10 cellular contexts compared by ENCODE assay signal in genomic region chr16:2107791-2108125, GRCh38. TPM values are rescaled to one million over a fixed set of nuclear protein-coding genes. Genes with fewer than 3 reads are reported as not detected.
DNase-seq lines count a peak whose midpoint lies in the region; ATAC-seq, FAIRE-seq and TF ChIP-seq lines count a peak whose summit lies in the region.
"Not testable (repeated sequence)": the region's sequence is repeated elsewhere in the genome, so short reads cannot be mapped to it uniquely, and the experiment has no call there.
"Had no signal": no experiment of that assay in that cellular context is flagged by ENCODE, and none has a peak within 500 bp of the region (broad histone marks: within the 10 kb centered on the region; RNA-seq: fewer than 3 reads in every experiment).

No MANE protein-coding gene starts in this region.

- not testable (repeated sequence) for TF ChIP-seq EP300 in upper lobe of left lung (IDR thresholded peaks at IDR 0.05)

- H3K27ac ChIP-seq in AG04450 (ENCODE audit: low read depth, low read length): peak overlapping the region; percentile 83
- H3K27ac ChIP-seq in IMR-90 (ENCODE audit: insufficient read depth, low read length): peak overlapping the region; percentile 72
- peak overlapping the region; percentile 82 for H3K27ac ChIP-seq in astrocyte (ENCODE audit: low read depth, low read length)
- H3K27ac ChIP-seq in lung (ENCODE audit: low read depth in 1 of 2, low read length in 1 of 2); upper lobe of left lung: not testable (repeated sequence)
- H3K27ac ChIP-seq in osteoblast (ENCODE audit: low read depth, low read length): peak overlapping the region; percentile 90

- H3K4me3 Mint-ChIP-seq in astrocyte (ENCODE audit: unreplicated experiment): not testable (repeated sequence)

- TF ChIP-seq CTCF in AG04450 (IDR thresholded peaks at IDR 0.05; ENCODE audit: low read depth, low read length); IMR-90 (conservative IDR thresholded peaks at IDR 0.05; ENCODE audit: low read depth, low read length); astrocyte (IDR thresholded peaks at IDR 0.05; ENCODE audit: insufficient read depth, low read depth, low read length); lung (IDR thresholded peaks at IDR 0.05; ENCODE audit: control extremely low read depth, extremely low read depth); osteoblast (IDR thresholded peaks at IDR 0.05; ENCODE audit: extremely low read depth, low read depth, low read length); upper lobe of left lung (IDR thresholded peaks at IDR 0.05): not testable (repeated sequence)

- not testable (repeated sequence) for H3K14ac ChIP-seq in IMR-90 (replicated peaks; ENCODE audit: low read depth, low read length)

- not testable (repeated sequence) for H2BK20ac ChIP-seq in IMR-90 (ENCODE audit: low read depth, low read length)

- H4K5ac ChIP-seq in IMR-90 (ENCODE audit: low read depth, low read length): not testable (repeated sequence)

- peak overlapping the region in 1 of 2 experiments; percentile 67; a peak in 1 of 4 replicates for H4K8ac ChIP-seq in IMR-90 (ENCODE audit: low read depth in 2 of 2, low read length in 2 of 2)

- POLR2A ChIA-PET in AG04450 (lab: Yijun Ruan, JAX); IMR-90 (lab: Charles Lee; ENCODE audit: unreplicated experiment): not testable (repeated sequence)

- not testable (repeated sequence) for TF ChIP-seq RAD21 in IMR-90 (IDR thresholded peaks at IDR 0.05; ENCODE audit: low read length)

- not testable (repeated sequence) for H3K36me3 Mint-ChIP-seq in astrocyte (ENCODE audit: low read depth, unreplicated experiment)

- H3K23ac ChIP-seq in IMR-90 (ENCODE audit: low read depth, low read length): not testable (repeated sequence)

- not testable (repeated sequence) for H3K9me3 Mint-ChIP-seq in astrocyte (ENCODE audit: unreplicated experiment)

- peak overlapping the region; percentile 32; the same call in 1 of the 2 replicates for H4K91ac ChIP-seq in IMR-90 (ENCODE audit: insufficient read depth, low read depth, low read length)

- not testable (repeated sequence) for FAIRE-seq in astrocyte (lab: Jason Lieb, UNC)

- WGBS in IMR-90 (ENCODE audit: extremely low coverage in 2 of 2, insufficient read length in 1 of 2), 2 experiments: 90% methylated on average over 2 of the region's 23 CpGs; no CpG with 5 or more reads in 1 of the 2 experiments
- 96 to 97% methylated on average over 22 to 23 of the region's 23 CpGs for WGBS in lung, 2 donors
- 87 to 96% methylated on average over 7 to 15 of the region's 23 CpGs for WGBS in upper lobe of left lung, 2 donors

- not testable (repeated sequence) for H3K18ac ChIP-seq in IMR-90 (ENCODE audit: low read depth, low read length)

- in situ Hi-C loops in IMR-90 (cut with MboI; ENCODE audit: low sequenced_read_pairs): not testable (repeated sequence)

- not testable (repeated sequence) for H3K4me3 ChIP-seq in AG04450 (ENCODE audit: low read depth, low read length); IMR-90 (ENCODE audit: insufficient read depth, low read depth, low read length); astrocyte (ENCODE audit: insufficient read depth, low read depth, low read length); lung; osteoblast (ENCODE audit: insufficient read depth, low read length); upper lobe of left lung

- not testable (repeated sequence) for H3K9me3 ChIP-seq in AG04450 (ENCODE audit: control insufficient read depth, insufficient read depth, low read length); IMR-90 (ENCODE audit: control insufficient read depth, insufficient read depth, low read length); astrocyte (ENCODE audit: insufficient read depth, low read depth, low read length); lung (ENCODE audit: control insufficient read depth in 2 of 2, insufficient read depth in 1 of 2, low read length in 1 of 2); osteoblast (ENCODE audit: low read depth, low read length); upper lobe of left lung

- DNase-seq in AG04450 (ENCODE audit: low read depth, low spot score); IMR-90; astrocyte (ENCODE audit: low read depth); left ventricle myocardium superior; lung (ENCODE audit: low spot score); osteoblast (ENCODE audit: insufficient read length, low spot score, missing footprints): not testable (repeated sequence)
- peak in 1 of 2 donors; percentile 53 for DNase-seq in upper lobe of left lung

- H3K36me3 ChIP-seq in IMR-90 (ENCODE audit: control insufficient read depth, insufficient read depth, low read length): peaks cover 51% of the 10 kb centered on the region
- not testable (repeated sequence) for H3K36me3 ChIP-seq in astrocyte (ENCODE audit: insufficient read depth, low read length)
- H3K36me3 ChIP-seq in lung (ENCODE audit: control insufficient read depth in 2 of 2, insufficient read depth in 2 of 2, low read length in 2 of 2): peaks cover 0 to 74% of the 10 kb centered on the region in 2 donors
- H3K36me3 ChIP-seq in osteoblast (ENCODE audit: insufficient read depth, low read length): peaks cover 12% of the 10 kb centered on the region
- H3K36me3 ChIP-seq in upper lobe of left lung: peaks cover 5 to 87% (median 64%) of the 10 kb centered on the region in 4 donors

- not testable (repeated sequence) for H3K27me3 Mint-ChIP-seq in astrocyte (ENCODE audit: low read depth, unreplicated experiment)

- not testable (repeated sequence) for H2BK15ac ChIP-seq in IMR-90 (ENCODE audit: low read depth, low read length)

- not testable (repeated sequence) for H3K27me3 ChIP-seq in AG04450 (ENCODE audit: control insufficient read depth, insufficient read depth, low read length); IMR-90 (ENCODE audit: control insufficient read depth, insufficient read depth, low read length); astrocyte (ENCODE audit: insufficient read depth, low read length); lung (ENCODE audit: control insufficient read depth, insufficient read depth); osteoblast (ENCODE audit: insufficient read depth, low read length); upper lobe of left lung

- H3K79me1 ChIP-seq in IMR-90 (ENCODE audit: low read depth in 1 of 2, low read length in 2 of 2): not testable (repeated sequence)

- not testable (repeated sequence) for H3K4me2 ChIP-seq in IMR-90 (ENCODE audit: low read depth, low read length); astrocyte (ENCODE audit: low read length); osteoblast (ENCODE audit: insufficient read depth, low read length)

- not testable (repeated sequence) for TF ChIP-seq POLR2A in IMR-90 (IDR thresholded peaks at IDR 0.05; ENCODE audit: low read depth, low read length); upper lobe of left lung (IDR thresholded peaks at IDR 0.05)

- H2AFZ ChIP-seq in IMR-90 (replicated peaks; ENCODE audit: low read length, poor library complexity); astrocyte (ENCODE audit: low read depth, low read length); osteoblast (ENCODE audit: low read length): not testable (repeated sequence)

- peak overlapping the region; percentile 46; the same call in 1 of the 2 replicates for H3K4ac ChIP-seq in IMR-90 (ENCODE audit: low read depth, low read length)

- peak overlapping the region; percentile 22 for H2BK5ac ChIP-seq in IMR-90 (ENCODE audit: low read depth, low read length, poor library complexity, severe bottlenecking)

- 0 out of 2 replicates have a peak overlapping the region, but pooled peaks have one; percentile 64 for H2AK5ac ChIP-seq in IMR-90 (ENCODE audit: low read depth, low read length)

- H3K27ac Mint-ChIP-seq in astrocyte (ENCODE audit: unreplicated experiment): not testable (repeated sequence)

- not testable (repeated sequence) for BruUV-seq in IMR-90 (replicated peaks; lab: Mats Ljungman, UMichigan)

- CTCF ChIA-PET in AG04450 (lab: Charles Lee); IMR-90 (lab: Yijun Ruan, JAX): not testable (repeated sequence)

- not testable (repeated sequence) for H3K4me1 Mint-ChIP-seq in astrocyte (ENCODE audit: low read depth, unreplicated experiment)

- dilution Hi-C loops in IMR-90 (cut with HindIII; ENCODE audit: low sequenced_read_pairs, unreplicated experiment): not testable (repeated sequence)

- not testable (repeated sequence) for H2AK9ac ChIP-seq in IMR-90 (replicated peaks; ENCODE audit: low read depth, low read length, poor library complexity)

- not testable (repeated sequence) for H3K56ac ChIP-seq in IMR-90 (ENCODE audit: extremely low read depth, insufficient read depth, low read length)

- H3K9ac ChIP-seq in IMR-90 (ENCODE audit: low read depth, low read length): not testable (repeated sequence)
- peak overlapping the region; percentile 78 for H3K9ac ChIP-seq in astrocyte (ENCODE audit: low read length)

- not testable (repeated sequence) for H3K79me2 ChIP-seq in astrocyte (ENCODE audit: insufficient read depth, low read length); osteoblast (ENCODE audit: insufficient read depth, low read length)

- intact Hi-C loops in IMR-90 (cut with micrococcal nuclease); left ventricle myocardium superior (cut with micrococcal nuclease): not testable (repeated sequence)

- peak overlapping the region; percentile 72; the same call in 1 of the 2 replicates for H2BK120ac ChIP-seq in IMR-90 (ENCODE audit: low read depth, low read length)

- not testable (repeated sequence) for H4K20me1 ChIP-seq in IMR-90 (ENCODE audit: insufficient read depth, low read length); astrocyte (ENCODE audit: insufficient read depth, low read length); osteoblast (ENCODE audit: insufficient read depth, low read length)

- H3K9me1 ChIP-seq in IMR-90 (ENCODE audit: insufficient read depth, low read length): not testable (repeated sequence)

- H3K4me1 ChIP-seq in IMR-90 (ENCODE audit: control insufficient read depth, insufficient read depth, low read length); astrocyte (ENCODE audit: insufficient read depth, low read length); lung (ENCODE audit: control insufficient read depth in 2 of 2, insufficient read depth in 2 of 2, low read length in 2 of 2); upper lobe of left lung: not testable (repeated sequence)
- peaks cover 10% of the 10 kb centered on the region for H3K4me1 ChIP-seq in osteoblast (ENCODE audit: insufficient read depth, low read length)

- ATAC-seq in IMR-90 (ENCODE audit: low read depth): not testable (repeated sequence)
- ATAC-seq in esophagus mucosa (peak; percentile 4), left ventricle myocardium superior (peak; percentile 6), lung (ENCODE audit: insufficient read depth, low FRiP score) (peak; percentile 34), upper lobe of left lung (ENCODE audit: low FRiP score in 2 of 2) (peak; percentile 9 to 38)

RNA-seq across cellular contexts. Expression of gene PKD1, which starts 27.9 kb away (rescaled TPM):
- polyA plus RNA-seq in AG04450 (2011; rRNA removed) (16.1 and 21.7 TPM in 2 replicates), IMR-90 (2012; rRNA removed) (97.3 and 118 TPM in 2 replicates), lung (10 to 100 TPM; 39.1 to 46.3 TPM)
- 29.0 and 29.3 TPM in 2 replicates for polyA minus RNA-seq in AG04450 (2011; rRNA and poly(A)+ RNA removed)
- total RNA-seq in IMR-90 (2012; rRNA removed) (7.9 and 15.6 TPM in 2 replicates), astrocyte (112 and 128 TPM in 2 replicates), esophagus mucosa (34.8 TPM), left ventricle myocardium superior (92.9 TPM), lung (100 to 1,000 TPM in 1 of 2 donors, 10 to 100 TPM in 1; 82.9 to 128 TPM), osteoblast (139 and 180 TPM in 2 replicates), upper lobe of left lung (100 to 1,000 TPM in 3 of 6 donors, 10 to 100 TPM in 3; 75.4 to 567 (median 106) TPM)
- polyA plus RNA-seq in IMR-90 (2012; cell fraction: cytosol; rRNA removed): 53.6 and 146 TPM in 2 replicates
- 423 and 1,655 TPM in 2 replicates for polyA plus RNA-seq in IMR-90 (2012; cell fraction: nucleus; rRNA removed; ENCODE audit: low replicate concordance)

RNA-seq across cellular contexts. Expression of gene RAB26, which starts 40.7 kb away (rescaled TPM):
- 3.6 and 5.2 TPM in 2 replicates for polyA plus RNA-seq in AG04450 (2011; rRNA removed)
- polyA minus RNA-seq in AG04450 (2011; rRNA and poly(A)+ RNA removed): 0.74 and 4.4 TPM in 2 replicates
- total RNA-seq in IMR-90 (2012; rRNA removed): 1.1 TPM in 2 replicates
- polyA plus RNA-seq in IMR-90 (2012; rRNA removed): 4.5 and 4.8 TPM in 2 replicates
- polyA plus RNA-seq in IMR-90 (2012; cell fraction: cytosol; rRNA removed): 2.8 and 4.9 TPM in 2 replicates
- 33.0 and 40.5 TPM in 2 replicates for polyA plus RNA-seq in IMR-90 (2012; cell fraction: nucleus; rRNA removed; ENCODE audit: low replicate concordance)
- 1.2 and 1.4 TPM in 2 replicates for total RNA-seq in astrocyte
- 6.0 TPM for total RNA-seq in esophagus mucosa
- 1.7 TPM for total RNA-seq in left ventricle myocardium superior
- total RNA-seq in lung: under 1 TPM; 0.48 to 0.95 TPM
- polyA plus RNA-seq in lung: 1 to 10 TPM in 1 of 2 donors, under 1 TPM in 1; 0.30 to 1.0 TPM
- 0.36 and 0.59 TPM in 2 replicates for total RNA-seq in osteoblast
- 1 to 10 TPM in 1 of 6 donors, under 1 TPM in 3, not detected in 2; 0.30 to 6.8 (median 0.85) TPM for total RNA-seq in upper lobe of left lung
- total RNA-seq: A172 had no signal
- polyA plus RNA-seq: CD14-positive monocyte had no signal

RNA-seq across cellular contexts. Expression of gene TRAF7, which starts 47.8 kb away (rescaled TPM):
- polyA plus RNA-seq in AG04450 (2011; rRNA removed): 35.2 and 49.3 TPM in 2 replicates
- 63.6 and 89.1 TPM in 2 replicates for polyA minus RNA-seq in AG04450 (2011; rRNA and poly(A)+ RNA removed)
- total RNA-seq in IMR-90 (2012; rRNA removed): 26.4 and 29.6 TPM in 2 replicates
- polyA plus RNA-seq in IMR-90 (2012; rRNA removed): 52.6 and 55.1 TPM in 2 replicates
- polyA plus RNA-seq in IMR-90 (2012; cell fraction: cytosol; rRNA removed): 37.0 and 60.8 TPM in 2 replicates
- 79.2 and 173 TPM in 2 replicates for polyA plus RNA-seq in IMR-90 (2012; cell fraction: nucleus; rRNA removed; ENCODE audit: low replicate concordance)
- total RNA-seq in astrocyte: 92.1 and 93.1 TPM in 2 replicates
- 96.6 TPM for total RNA-seq in esophagus mucosa
- total RNA-seq in left ventricle myocardium superior: 21.4 TPM
- total RNA-seq in lung: 10 to 100 TPM; 33.4 to 74.2 TPM
- 10 to 100 TPM; 44.8 to 51.9 TPM for polyA plus RNA-seq in lung
- total RNA-seq in osteoblast: 49.5 and 56.1 TPM in 2 replicates
- total RNA-seq in upper lobe of left lung: 10 to 100 TPM; 34.6 to 72.6 (median 52.9) TPM

RNA-seq across cellular contexts. Expression of gene TSC2, which starts 60.0 kb away (rescaled TPM):
- polyA plus RNA-seq in AG04450 (2011; rRNA removed) (35.9 and 42.2 TPM in 2 replicates), IMR-90 (2012; rRNA removed) (88.6 and 95.9 TPM in 2 replicates), lung (10 to 100 TPM; 36.5 to 51.9 TPM)
- 67.9 and 99.1 TPM in 2 replicates for polyA minus RNA-seq in AG04450 (2011; rRNA and poly(A)+ RNA removed)
- total RNA-seq in IMR-90 (2012; rRNA removed) (22.8 and 31.4 TPM in 2 replicates), astrocyte (89.5 and 94.6 TPM in 2 replicates), esophagus mucosa (49.5 TPM), left ventricle myocardium superior (83.0 TPM), lung (100 to 1,000 TPM in 1 of 2 donors, 10 to 100 TPM in 1; 93.4 to 146 TPM), osteoblast (73.1 and 78.9 TPM in 2 replicates), upper lobe of left lung (100 to 1,000 TPM in 4 of 6 donors, 10 to 100 TPM in 2; 47.3 to 296 (median 118) TPM)
- polyA plus RNA-seq in IMR-90 (2012; cell fraction: cytosol; rRNA removed): 51.7 and 66.3 TPM in 2 replicates
- polyA plus RNA-seq in IMR-90 (2012; cell fraction: nucleus; rRNA removed; ENCODE audit: low replicate concordance): 202 and 503 TPM in 2 replicates
